8 cellular contexts compared by ENCODE assay signal in genomic region chr14:44896275-44897040, GRCh38.
DNase-seq lines count a peak whose midpoint lies in the region; ATAC-seq, FAIRE-seq and TF ChIP-seq lines count a peak whose summit lies in the region.

No MANE protein-coding gene starts in this region.

- DNase-seq in heart right ventricle (no peak), cardiac septum (ENCODE audit: low spot score) (no peak), WTC11 (ENCODE audit: low spot score) (no peak), HepG2 (ENCODE audit: low spot score) (peak; percentile 33), vagina (ENCODE audit: extremely low spot score in 2 of 2) (no peak), COR-L47 (lab: John Stamatoyannopoulos, UW) (no peak), midbrain (lab: John Stamatoyannopoulos, UW) (no peak), NCI-H2107 (lab: John Stamatoyannopoulos, UW) (no peak)

- TF ChIP-seq RAD21 in HepG2 (CRISPR knock-in tag; IDR thresholded peaks at IDR 0.05) = no peak

- H3K27ac Mint-ChIP-seq in WTC11 = no peak overlapping the region

- peak overlapping the region in 9 of 10 donors; percentile 96 to 100 (median 99) for H3K27ac ChIP-seq in heart right ventricle
- peak overlapping the region; percentile 98 for H3K27ac ChIP-seq in HepG2 (ENCODE audit: extremely low read length, insufficient read depth, low read length)
- H3K27ac ChIP-seq in vagina = peak overlapping the region; percentile 99

- peak; percentile 86 for FAIRE-seq in HepG2 (lab: Jason Lieb, UNC)

- H3K79me2 ChIP-seq in HepG2 (ENCODE audit: insufficient read depth, low read length) = peaks cover 9% of the 10 kb centered on the region

- H3K4me1 Mint-ChIP-seq in WTC11 = peaks cover 15% of the 10 kb centered on the region

- H3K27me3 ChIP-seq in heart right ventricle = no peaks in the 10 kb centered on the region
- no peaks in the 10 kb centered on the region for H3K27me3 ChIP-seq in HepG2 (ENCODE audit: control insufficient read depth in 1 of 2, insufficient read depth in 2 of 2, low read length in 2 of 2)
- H3K27me3 ChIP-seq in vagina = no peaks in the 10 kb centered on the region

- H3K36me3 ChIP-seq in heart right ventricle (peaks cover 0 to 17% (median 0%) of the 10 kb centered on the region in 9 donors), HepG2 (replicated peaks in 1 of 2; ENCODE audit: control insufficient read depth in 1 of 2, insufficient read depth in 2 of 2, low read length in 2 of 2) (no peaks in the 10 kb centered on the region; a peak in 1 of 5 replicates), vagina (no peaks in the 10 kb centered on the region)

- TF ChIP-seq EP300 in HepG2 (IDR thresholded peaks at IDR 0.05; ENCODE audit: low read depth in 2 of 2, low read length in 2 of 2) = no peak
- no peak for TF ChIP-seq EP300 in HepG2 (CRISPR knock-in tag; IDR thresholded peaks at IDR 0.05; ENCODE audit: borderline replicate concordance)

- TF ChIP-seq CTCF in heart right ventricle (IDR thresholded peaks at IDR 0.05) = no peak
- no peak for TF ChIP-seq CTCF in WTC11 (IDR thresholded peaks at IDR 0.05)
- TF ChIP-seq CTCF in HepG2 (CRISPR knock-in tag; IDR thresholded peaks at IDR 0.05) = no peak
- TF ChIP-seq CTCF in vagina (IDR thresholded peaks at IDR 0.05) = no peak

- peak overlapping the region; percentile 89 for H2AFZ ChIP-seq in HepG2 (ENCODE audit: low read length)

- no peak for ATAC-seq in heart right ventricle
- ATAC-seq in WTC11 = no peak
- peak; percentile 23 for ATAC-seq in HepG2

- H4K20me1 ChIP-seq in HepG2 (ENCODE audit: insufficient read depth, low read length) = no peaks in the 10 kb centered on the region

- H3K4me3 ChIP-seq in heart right ventricle (peak overlapping the region in 8 of 10 donors; percentile 25 to 96 (median 91)), HepG2 (replicated peaks in 1 of 3; ENCODE audit: insufficient read depth in 1 of 3, low read depth in 2 of 3, low read length in 3 of 3) (peak overlapping the region; percentile 59 to 74 (median 67)), vagina (peak overlapping the region; percentile 72 to 89)

- 90% methylated on average over 10 of the region's 10 CpGs for WGBS in heart right ventricle, 2 donors
- 30% methylated on average over 10 of the region's 10 CpGs for WGBS in HepG2 (ENCODE audit: low lambda C conversion rate)

- peak in 1 of 2 experiments; percentile 53; a peak in 2 of 4 replicates for TF ChIP-seq POLR2A in HepG2 (IDR thresholded peaks at IDR 0.05; ENCODE audit: insufficient read depth in 1 of 2, low read depth in 2 of 2, low read length in 2 of 2)
- no peak for TF ChIP-seq POLR2A in vagina (IDR thresholded peaks at IDR 0.05)

- H3K9me3 ChIP-seq in heart right ventricle = no peaks in the 10 kb centered on the region
- H3K9me3 ChIP-seq in HepG2 (ENCODE audit: low read length) = no peaks in the 10 kb centered on the region
- no peaks in the 10 kb centered on the region for H3K9me3 ChIP-seq in vagina

- peaks cover 0 to 25% (median 15%) of the 10 kb centered on the region in 9 donors for H3K4me1 ChIP-seq in heart right ventricle
- H3K4me1 ChIP-seq in HepG2 (ENCODE audit: insufficient read depth, low read length) = peaks cover 25% of the 10 kb centered on the region
- H3K4me1 ChIP-seq in vagina = peaks cover 22% of the 10 kb centered on the region

- H3K4me2 ChIP-seq in HepG2 (ENCODE audit: low read depth, low read length) = peak overlapping the region; percentile 83

- in situ Hi-C loops in HepG2 (cut with HindIII; ENCODE audit: extremely low pct_ligation_motif_present, low pct_unique_long_range_greater_than_20kb) = no loop called here

- peaks cover 5% of the 10 kb centered on the region for H3K9me3 Mint-ChIP-seq in WTC11

- H3K36me3 Mint-ChIP-seq in WTC11 = no peaks in the 10 kb centered on the region

- peak overlapping the region; percentile 80 for H3K4me3 Mint-ChIP-seq in WTC11

- CTCF ChIA-PET in WTC11 (lab: Charles Lee) (interaction anchor here (0.6 to 1.6 kb wide), 3 partner anchors 16 to 65 kb away, joined by 3 to 4 read pairs (median 4); partner anchors contain the start of genes KLHL28 and TOGARAM1), HepG2 (lab: Yijun Ruan, JAX; ENCODE audit: low intra/inter-chr PET ratio, low total read pairs) (no interaction called here)

- H3K9ac ChIP-seq in HepG2 (ENCODE audit: insufficient read depth, low read depth, low read length) = peak overlapping the region; percentile 76

- intact Hi-C loops in heart right ventricle (cut with DNase I) (loop anchor here in 4 of 10 donors (1.0 to 5.0 kb wide), 6 partner anchors 66 to 371 kb away; partner anchors contain the start of genes FKBP3 (in 3 of the 4), TOGARAM1 (in 3 of the 4), KLHL28 (in 2 of the 4) and MIS18BP1 (in 1 of the 4)), cardiac septum (cut with DNase I) (loop anchor here (2.0 to 5.0 kb wide), 4 partner anchors 66 to 356 kb away; partner anchors contain the start of genes FKBP3, KLHL28, MIS18BP1 and PRPF39), HepG2 (cut with micrococcal nuclease; ENCODE audit: unreplicated experiment) (loop anchor here (1.0 kb wide), 3 partner anchors 66 to 357 kb away; partner anchors contain the start of genes FKBP3, MIS18BP1 and TOGARAM1), vagina (cut with DNase I) (loop anchor here (1.0 kb wide), 1 partner anchor 66 kb away; the partner anchor contains the start of gene TOGARAM1)

- POLR2A ChIA-PET in WTC11 (lab: Charles Lee) = interaction anchor here (0.6 to 1.0 kb wide), 2 partner anchors 131 to 132 kb away, joined by 4 read pairs; no protein-coding TSS in a partner anchor
- POLR2A ChIA-PET in HepG2 (lab: Yijun Ruan, JAX) = interaction anchor here (0.6 to 3.3 kb wide), 12 partner anchors 12 to 357 kb away, joined by 3 to 54 read pairs (median 6); partner anchors contain the start of genes FANCM, FKBP3, KLHL28 and MIS18BP1

- BruUV-seq in HepG2 (replicated peaks; lab: Mats Ljungman, UMichigan) = TSS peak; percentile 91

- peaks cover 9% of the 10 kb centered on the region for H3K27me3 Mint-ChIP-seq in WTC11 (ENCODE audit: low read depth)

TF ChIP-seq in WTC11, 78 proteins besides CTCF, POLR2A, EP300 and RAD21 (continues in another document):
- TF ChIP-seq, protein P1, sequence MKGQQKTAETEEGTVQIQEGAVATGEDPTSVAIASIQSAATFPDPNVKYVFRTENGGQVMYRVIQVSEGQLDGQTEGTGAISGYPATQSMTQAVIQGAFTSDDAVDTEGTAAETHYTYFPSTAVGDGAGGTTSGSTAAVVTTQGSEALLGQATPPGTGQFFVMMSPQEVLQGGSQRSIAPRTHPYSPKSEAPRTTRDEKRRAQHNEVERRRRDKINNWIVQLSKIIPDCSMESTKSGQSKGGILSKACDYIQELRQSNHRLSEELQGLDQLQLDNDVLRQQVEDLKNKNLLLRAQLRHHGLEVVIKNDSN (CRISPR knock-in tag; IDR thresholded peaks at IDR 0.05) = no peak
- no peak for TF ChIP-seq ZBTB43 (CRISPR knock-in tag; IDR thresholded peaks at IDR 0.05)

TF ChIP-seq in HepG2, 621 proteins besides CTCF, POLR2A, EP300 and RAD21 (continues in another document):
- TF ChIP-seq EHMT2 (IDR thresholded peaks at IDR 0.05; ENCODE audit: borderline replicate concordance, low read depth, low read length) (peak; percentile 88; the same call in 1 of the 2 replicates), LCORL (IDR thresholded peaks at IDR 0.05) (peak; percentile 40; the same call in 1 of the 2 replicates), LCORL (CRISPR knock-in tag; IDR thresholded peaks at IDR 0.05) (no peak), ZNF652 (CRISPR knock-in tag; IDR thresholded peaks at IDR 0.05; ENCODE audit: borderline replicate concordance, low read depth) (peak; percentile 56), FOXJ3 (CRISPR knock-in tag; IDR thresholded peaks at IDR 0.05; ENCODE audit: borderline replicate concordance) (0 out of 2 replicates have a peak, but pooled peaks have one; percentile 43)
- TF ChIP-seq, protein P2, sequence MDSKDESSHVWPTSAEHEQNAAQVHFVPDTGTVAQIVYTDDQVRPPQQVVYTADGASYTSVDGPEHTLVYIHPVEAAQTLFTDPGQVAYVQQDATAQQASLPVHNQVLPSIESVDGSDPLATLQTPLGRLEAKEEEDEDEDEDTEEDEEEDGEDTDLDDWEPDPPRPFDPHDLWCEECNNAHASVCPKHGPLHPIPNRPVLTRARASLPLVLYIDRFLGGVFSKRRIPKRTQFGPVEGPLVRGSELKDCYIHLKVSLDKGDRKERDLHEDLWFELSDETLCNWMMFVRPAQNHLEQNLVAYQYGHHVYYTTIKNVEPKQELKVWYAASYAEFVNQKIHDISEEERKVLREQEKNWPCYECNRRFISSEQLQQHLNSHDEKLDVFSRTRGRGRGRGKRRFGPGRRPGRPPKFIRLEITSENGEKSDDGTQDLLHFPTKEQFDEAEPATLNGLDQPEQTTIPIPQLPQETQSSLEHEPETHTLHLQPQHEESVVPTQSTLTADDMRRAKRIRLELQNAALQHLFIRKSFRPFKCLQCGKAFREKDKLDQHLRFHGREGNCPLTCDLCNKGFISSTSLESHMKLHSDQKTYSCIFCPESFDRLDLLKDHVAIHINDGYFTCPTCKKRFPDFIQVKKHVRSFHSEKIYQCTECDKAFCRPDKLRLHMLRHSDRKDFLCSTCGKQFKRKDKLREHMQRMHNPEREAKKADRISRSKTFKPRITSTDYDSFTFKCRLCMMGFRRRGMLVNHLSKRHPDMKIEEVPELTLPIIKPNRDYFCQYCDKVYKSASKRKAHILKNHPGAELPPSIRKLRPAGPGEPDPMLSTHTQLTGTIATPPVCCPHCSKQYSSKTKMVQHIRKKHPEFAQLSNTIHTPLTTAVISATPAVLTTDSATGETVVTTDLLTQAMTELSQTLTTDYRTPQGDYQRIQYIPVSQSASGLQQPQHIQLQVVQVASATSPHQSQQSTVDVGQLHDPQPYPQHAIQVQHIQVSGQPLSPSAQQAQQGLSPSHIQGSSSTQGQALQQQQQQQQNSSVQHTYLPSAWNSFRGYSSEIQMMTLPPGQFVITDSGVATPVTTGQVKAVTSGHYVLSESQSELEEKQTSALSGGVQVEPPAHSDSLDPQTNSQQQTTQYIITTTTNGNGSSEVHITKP (CRISPR knock-in tag; IDR thresholded peaks at IDR 0.05; ENCODE audit: low read depth) = peak; percentile 92
